ENCODE assay signal across 36 cellular contexts in genomic region chr17:63306855-63307254, GRCh38.
"Had no signal": no experiment of that assay in that cellular context is flagged by ENCODE, and none has a peak within 500 bp of the region (broad histone marks: within the 10 kb centered on the region; RNA-seq: fewer than 3 reads in every experiment).

No MANE protein-coding gene starts in this region.

- H3K27ac ChIP-seq: adrenal gland, body of pancreas, cardiac muscle cell, VCaP had no signal

- H3K4me3 ChIP-seq: adrenal gland, body of pancreas, cardiac muscle cell had no signal

- H3K27me3 ChIP-seq: adrenal gland, body of pancreas, cardiac muscle cell had no signal

- H3K9me3 Mint-ChIP-seq: activated T-helper 17 cell treated with anti-CD3 and anti-CD28 coated beads, Interleukin-2, amount 50 U/mL, for 72 hours had no signal

- H3K4me3 Mint-ChIP-seq: activated B cell treated with CpG ODN at 0.5 μM for 24 hours; activated CD4-positive, alpha-beta memory T cell treated with anti-CD3 and anti-CD28 coated beads for 36 hours; activated CD4-positive, alpha-beta T cell treated with anti-CD3 and anti-CD28 coated beads, Interleukin-2, amount 10 ng/mL, durations not matched to agents 24 days and 14 days; activated CD8-positive, alpha-beta T cell treated with anti-CD3 and anti-CD28 coated beads for 36 hours; activated naive CD4-positive, alpha-beta T cell treated with anti-CD3 and anti-CD28 coated beads for 36 hours; activated naive CD8-positive, alpha-beta T cell treated with anti-CD3 and anti-CD28 coated beads for 36 hours; activated T-cell treated with anti-CD3 and anti-CD28 coated beads, Interleukin-2, amount 50 U/mL, for 4 hours; activated T-cell treated with anti-CD3 and anti-CD28 coated beads, Interleukin-2, amount 50 U/mL, for 72 hours; activated T-helper 1 cell treated with anti-CD3 and anti-CD28 coated beads, Interleukin-12 subunit alpha, Interleukin-12 subunit beta, Interleukin-2, Interleukin-4 antibody, amounts not matched to agents 30 ng/mL and 10 ng/mL and 1 ng/mL, durations not matched to agents 14 hours and 24 hours and 36 hours; activated T-helper 17 cell treated with anti-CD3 and anti-CD28 coated beads, Interleukin-2, amount 50 U/mL, for 72 hours; central memory CD8-positive, alpha-beta T cell; T-helper 1 cell treated with Interleukin-12 subunit alpha and Interleukin-12 subunit beta and Interleukin-4 antibody, amounts not matched to agents 30 μg/mL and 1 μg/mL, for 36 hours; T-helper 2 cell treated with Interferon-gamma antibody and Interleukin-4, amounts not matched to agents 5 μg/mL and 100 μg/mL, for 36 hours had no signal

- H3K27ac Mint-ChIP-seq: activated B cell treated with CpG ODN at 0.5 μM for 24 hours; activated CD4-positive, alpha-beta memory T cell treated with anti-CD3 and anti-CD28 coated beads for 36 hours; activated CD4-positive, alpha-beta T cell treated with anti-CD3 and anti-CD28 coated beads, Interleukin-2, amount 10 ng/mL, durations not matched to agents 24 days and 14 days; activated CD8-positive, alpha-beta T cell treated with anti-CD3 and anti-CD28 coated beads for 36 hours; activated naive CD4-positive, alpha-beta T cell treated with anti-CD3 and anti-CD28 coated beads for 36 hours; activated naive CD4-positive, alpha-beta T cell treated with anti-CD3 and anti-CD28 coated beads, Interleukin-2, amount 50 U/mL, for 72 hours; activated naive CD8-positive, alpha-beta T cell treated with anti-CD3 and anti-CD28 coated beads for 36 hours; activated T-cell treated with anti-CD3 and anti-CD28 coated beads, Interleukin-2, amount 50 U/mL, for 72 hours; activated T-helper 1 cell treated with anti-CD3 and anti-CD28 coated beads, Interleukin-12 subunit alpha, Interleukin-12 subunit beta, Interleukin-2, Interleukin-4 antibody, amounts not matched to agents 30 ng/mL and 10 ng/mL and 1 ng/mL, durations not matched to agents 14 hours and 24 hours and 36 hours; activated T-helper 17 cell treated with anti-CD3 and anti-CD28 coated beads, Interleukin-2, amount 50 U/mL, for 72 hours; T-helper 1 cell treated with Interleukin-12 subunit alpha and Interleukin-12 subunit beta and Interleukin-4 antibody, amounts not matched to agents 30 μg/mL and 1 μg/mL, for 36 hours; T-helper 2 cell treated with Interferon-gamma antibody and Interleukin-4, amounts not matched to agents 5 μg/mL and 100 μg/mL, for 36 hours had no signal

- DNase-seq: activated B cell treated with CpG ODN at 0.5 μM for 24 hours; activated CD4-positive, alpha-beta memory T cell treated with anti-CD3 and anti-CD28 coated beads for 36 hours; activated CD4-positive, alpha-beta T cell treated with anti-CD3 and anti-CD28 coated beads for 4 hours; activated CD4-positive, alpha-beta T cell treated with anti-CD3 and anti-CD28 coated beads, Interleukin-2, amount 10 ng/mL, durations not matched to agents 24 days and 14 days; activated CD4-positive, alpha-beta T cell treated with anti-CD3 and anti-CD28 coated beads, Interleukin-2, amount 50 U/mL, for 1 hour; activated CD4-positive, alpha-beta T cell treated with anti-CD3 and anti-CD28 coated beads, Interleukin-2, amount 50 U/mL, for 4 hours; activated CD4-positive, CD25-positive, alpha-beta regulatory T cell treated with anti-CD3 and anti-CD28 coated beads, Interleukin-2, amount 50 U/mL, for 72 hours; activated CD8-positive, alpha-beta memory T cell treated with anti-CD3 and anti-CD28 coated beads, Interleukin-2, amount 50 U/mL, for 4 hours; activated CD8-positive, alpha-beta T cell treated with anti-CD3 and anti-CD28 coated beads for 36 hours; activated effector memory CD4-positive, alpha-beta T cell treated with anti-CD3 and anti-CD28 coated beads, Interleukin-2, amount 50 U/mL, for 16 hours; activated gamma-delta T cell treated with Interleukin-2 at 50 U/mL for 16 hours; activated naive CD4-positive, alpha-beta T cell; activated naive CD4-positive, alpha-beta T cell treated with anti-CD3 and anti-CD28 coated beads for 36 hours; activated naive CD4-positive, alpha-beta T cell treated with anti-CD3 and anti-CD28 coated beads, Interleukin-2, amount 50 U/mL, for 16 hours; activated naive CD8-positive, alpha-beta T cell treated with anti-CD3 and anti-CD28 coated beads for 36 hours; activated T-cell treated with anti-CD3 and anti-CD28 coated beads for 4 hours; activated T-cell treated with anti-CD3 and anti-CD28 coated beads, Interleukin-2, amount 50 U/mL, for 1 hour; activated T-cell treated with anti-CD3 and anti-CD28 coated beads, Interleukin-2, amount 50 U/mL, for 4 hours; activated T-cell treated with anti-CD3 and anti-CD28 coated beads, Interleukin-2, amount 50 U/mL, for 72 hours; adrenal gland; amniotic stem cell; aorta; body of pancreas; caudate nucleus; cerebellar nuclear complex; T-helper 1 cell; T-helper 2 cell; T-helper 9 cell had no signal

- H3K9me3 ChIP-seq: adrenal gland, body of pancreas had no signal

- ATAC-seq: activated CD8-positive, alpha-beta T cell treated with anti-CD3 and anti-CD28 coated beads for 36 hours; activated naive CD4-positive, alpha-beta T cell treated with anti-CD3 and anti-CD28 coated beads, Interleukin-2, amount 50 U/mL, for 72 hours; activated T-cell treated with anti-CD3 and anti-CD28 coated beads, Interleukin-2, amount 50 U/mL, for 4 hours; activated T-cell treated with anti-CD3 and anti-CD28 coated beads, Interleukin-2, amount 50 U/mL, for 72 hours; activated T-helper 17 cell treated with anti-CD3 and anti-CD28 coated beads, Interleukin-2, amount 50 U/mL, for 72 hours; body of pancreas had no signal

- H3K4me1 ChIP-seq: body of pancreas had no signal

- H3K27me3 Mint-ChIP-seq: activated B cell treated with CpG ODN at 0.5 μM for 24 hours; activated CD4-positive, alpha-beta memory T cell treated with anti-CD3 and anti-CD28 coated beads for 36 hours; activated CD4-positive, alpha-beta T cell treated with anti-CD3 and anti-CD28 coated beads, Interleukin-2, amount 10 ng/mL, durations not matched to agents 24 days and 14 days; activated CD8-positive, alpha-beta T cell treated with anti-CD3 and anti-CD28 coated beads for 36 hours; activated naive CD8-positive, alpha-beta T cell treated with anti-CD3 and anti-CD28 coated beads for 36 hours; activated T-helper 17 cell treated with anti-CD3 and anti-CD28 coated beads, Interleukin-2, amount 50 U/mL, for 72 hours; central memory CD8-positive, alpha-beta T cell had no signal

- H3K36me3 ChIP-seq: adrenal gland, cardiac muscle cell had no signal

- H3K4me1 Mint-ChIP-seq: activated B cell treated with CpG ODN at 0.5 μM for 24 hours; central memory CD8-positive, alpha-beta T cell had no signal

- H3K36me3 Mint-ChIP-seq: activated CD4-positive, alpha-beta memory T cell treated with anti-CD3 and anti-CD28 coated beads for 36 hours had no signal
